In genomic region chr6:141990840-141991239, GRCh38 we compare ENCODE assay signal across 20 cellular contexts.
A peak's percentile ranks its signal among the peaks of the same experiment; 100 is the strongest.
DNase-seq lines count a peak whose midpoint lies in the region; ATAC-seq, FAIRE-seq and TF ChIP-seq lines count a peak whose summit lies in the region.
"Had no signal": no experiment of that assay in that cellular context is flagged by ENCODE, and none has a peak within 500 bp of the region (broad histone marks: within the 10 kb centered on the region; RNA-seq: fewer than 3 reads in every experiment).

No MANE protein-coding gene starts in this region.

- ATAC-seq in GM18907 (IDR thresholded peaks at IDR 0.05; ENCODE audit: unreplicated experiment) (peak; percentile 43), HG03175 (IDR thresholded peaks at IDR 0.05; ENCODE audit: unreplicated experiment) (peak; percentile 51)
- ATAC-seq: A549 had no signal

- H3K4me1 ChIP-seq in ACC112 (ENCODE audit: control insufficient read depth, insufficient read depth, low read length, unreplicated experiment): peaks cover 13% of the 10 kb centered on the region
- peaks cover 4% of the 10 kb centered on the region for H3K4me1 ChIP-seq in keratinocyte (ENCODE audit: control insufficient read depth, extremely low read depth, insufficient read depth, low read length)
- peaks cover 6% of the 10 kb centered on the region for H3K4me1 ChIP-seq in GM23248 (ENCODE audit: insufficient read depth)
- H3K4me1 ChIP-seq: A549, BLaER1, HAP-1 had no signal

- H3K79me2 ChIP-seq in ACC112 (ENCODE audit: control insufficient read depth, insufficient read depth, low read length, unreplicated experiment) (no peaks in the 10 kb centered on the region), keratinocyte (ENCODE audit: control insufficient read depth, insufficient read depth, low read length) (no peaks in the 10 kb centered on the region), GM23248 (ENCODE audit: insufficient read depth) (no peaks in the 10 kb centered on the region)

- H3K9me3 ChIP-seq in keratinocyte (ENCODE audit: control insufficient read depth, low read depth, low read length) (no peaks in the 10 kb centered on the region), GM23248 (ENCODE audit: low read depth) (no peaks in the 10 kb centered on the region)
- H3K9me3 ChIP-seq: A549, BLaER1, HAP-1 had no signal

- TF ChIP-seq CTCF in keratinocyte (optimal IDR thresholded peaks at IDR 0.05 in 1 of 3, IDR thresholded peaks at IDR 0.05 in 1 of 3, conservative IDR thresholded peaks at IDR 0.05 in 1 of 3; ENCODE audit: extremely low read depth in 1 of 3, insufficient read depth in 2 of 3, low read length in 3 of 3): no peak

- WGBS in GM23248 (ENCODE audit: low coverage in 1 of 2, low lambda C conversion rate in 2 of 2, missing lambda C conversion rate in 2 of 2), 2 experiments: 80 to 89% methylated on average over 1 of the region's 1 CpG

- peak; percentile 9 for FAIRE-seq in keratinocyte (lab: Jason Lieb, UNC)
- FAIRE-seq: A549, GM12892, GM18507 had no signal

- H2AFZ ChIP-seq in ACC112 (ENCODE audit: low read length, unreplicated experiment) (peak overlapping the region; percentile 34), keratinocyte (ENCODE audit: control insufficient read depth, low read length) (no peak overlapping the region), GM23248 (no peak overlapping the region)

- H3K4me3 ChIP-seq in ACC112 (ENCODE audit: low read depth, low read length) (no peak overlapping the region), keratinocyte (ENCODE audit: control insufficient read depth in 2 of 3, extremely low read depth in 1 of 3, insufficient read depth in 2 of 3, low read depth in 1 of 3, low read length in 3 of 3) (no peak overlapping the region), GM23248 (no peak overlapping the region)
- H3K4me3 ChIP-seq: A549, BLaER1, HAP-1 had no signal

- no peaks in the 10 kb centered on the region for H3K36me3 ChIP-seq in ACC112 (ENCODE audit: insufficient read depth, low read length)
- H3K36me3 ChIP-seq in keratinocyte (ENCODE audit: control insufficient read depth in 2 of 2, extremely low read depth in 1 of 2, insufficient read depth in 2 of 2, low read length in 2 of 2): no peaks in the 10 kb centered on the region
- no peaks in the 10 kb centered on the region for H3K36me3 ChIP-seq in GM23248 (ENCODE audit: low read depth)
- H3K36me3 ChIP-seq: BLaER1, HAP-1 had no signal

- in situ Hi-C loops in GM23248 (cut with MboI): no loop called here

- H3K4me2 ChIP-seq in keratinocyte (ENCODE audit: control insufficient read depth, extremely low read depth, insufficient read depth, low read depth, low read length) (no peak overlapping the region), GM23248 (ENCODE audit: unreplicated experiment) (no peak overlapping the region)
- H3K4me2 ChIP-seq: A549, BLaER1 had no signal

- dilution Hi-C loops in keratinocyte (cut with MboI; ENCODE audit: extremely low pct_ligation_motif_present, low sequenced_read_pairs): no loop called here

- no peaks in the 10 kb centered on the region for H3K27me3 ChIP-seq in ACC112 (ENCODE audit: insufficient read depth, low read length)
- H3K27me3 ChIP-seq in keratinocyte (ENCODE audit: control insufficient read depth, extremely low read depth, insufficient read depth, low read length): no peaks in the 10 kb centered on the region
- H3K27me3 ChIP-seq in GM23248 (replicated peaks; ENCODE audit: insufficient read depth): no peaks in the 10 kb centered on the region
- H3K27me3 ChIP-seq: BLaER1 had no signal

- DNase-seq in keratinocyte (ENCODE audit: low read depth, low spot score): no peak
- no peak for DNase-seq in NCI-H69 (lab: John Stamatoyannopoulos, UW)
- no peak for DNase-seq in stimulated activated CD4-positive, alpha-beta T cell treated with anti-CD3 and anti-CD28 coated beads, Interleukin-4, amount 100 ng/mL, for 1 hour
- no peak for DNase-seq in cerebellum (ENCODE audit: low spot score)
- DNase-seq in GM23248: no peak
- DNase-seq: CD4-positive, alpha-beta memory T cell; DMS153; DMS79; GDM1; GOT3; KG1 had no signal

- H3K27ac ChIP-seq in ACC112 (ENCODE audit: low read depth, low read length) (no peak overlapping the region), keratinocyte (ENCODE audit: control insufficient read depth, insufficient read depth, low read length) (no peak overlapping the region), GM23248 (no peak overlapping the region)
- H3K27ac ChIP-seq: 22Rv1, A549, BLaER1 had no signal

- H3K9me1 ChIP-seq in keratinocyte (ENCODE audit: control insufficient read depth, extremely low read depth, insufficient read depth, low read length): no peaks in the 10 kb centered on the region

- no peaks in the 10 kb centered on the region for H3F3A ChIP-seq in GM23248 (ENCODE audit: insufficient read depth)

- no peaks in the 10 kb centered on the region for H4K20me1 ChIP-seq in keratinocyte (ENCODE audit: control insufficient read depth, extremely low read depth, insufficient read depth, low read length)
- no peaks in the 10 kb centered on the region for H4K20me1 ChIP-seq in GM23248 (ENCODE audit: insufficient read depth)
- H4K20me1 ChIP-seq: BLaER1 had no signal

- H3K9ac ChIP-seq in keratinocyte (ENCODE audit: control insufficient read depth, extremely low read depth, insufficient read depth, low read length) (no peak overlapping the region), GM23248 (no peak overlapping the region)
- H3K9ac ChIP-seq: BLaER1 had no signal

- no peaks in the 10 kb centered on the region for H3K9me2 ChIP-seq in GM23248 (ENCODE audit: insufficient read depth)
